20 cellular contexts compared by ENCODE assay signal in genomic region chr5:125140220-125140619, GRCh38.
"Had no signal": no experiment of that assay in that cellular context is flagged by ENCODE, and none has a peak within 500 bp of the region (broad histone marks: within the 10 kb centered on the region; RNA-seq: fewer than 3 reads in every experiment).

No MANE protein-coding gene starts in this region.

- H3K4me3 ChIP-seq: colonic mucosa, psoas muscle, right lobe of liver, spleen, testis, tibial nerve, upper lobe of right lung, vagina had no signal

- H3K27ac ChIP-seq: colonic mucosa, foreskin keratinocyte, psoas muscle, right lobe of liver, spleen, testis, upper lobe of right lung, vagina had no signal

- H3K36me3 ChIP-seq: colonic mucosa, right lobe of liver, spleen, tibial nerve, upper lobe of right lung, vagina had no signal

- H3K4me1 ChIP-seq: colonic mucosa, psoas muscle, right lobe of liver, spleen, testis, upper lobe of right lung had no signal

- DNase-seq: colonic mucosa; effector memory CD4-positive, alpha-beta T cell; foreskin keratinocyte; head of caudate nucleus; kidney glomerular epithelial cell; naive thymus-derived CD4-positive, alpha-beta T cell; nephron progenitor cell; psoas muscle; retina; right lobe of liver; spleen; stimulated activated CD4-positive, alpha-beta T cell treated with anti-CD3 and anti-CD28 coated beads, Interleukin-15, amount 100 ng/mL, for 24 hours; stimulated activated CD4-positive, alpha-beta T cell treated with anti-CD3 and anti-CD28 coated beads, Interleukin-1b, Interleukin-23, amount 100 ng/mL, for 48 hours; stimulated activated CD4-positive, alpha-beta T cell treated with anti-CD3 and anti-CD28 coated beads, Interleukin-4, amount 100 ng/mL, for 24 hours; testis; upper lobe of right lung had no signal

- H3K9me3 ChIP-seq: colonic mucosa, psoas muscle, right lobe of liver, spleen, testis, tibial nerve, upper lobe of right lung, vagina had no signal

- H3K27me3 ChIP-seq: colonic mucosa, foreskin keratinocyte, right lobe of liver, spleen, testis, tibial nerve, upper lobe of right lung, vagina had no signal

- ATAC-seq: esophagus mucosa; foreskin keratinocyte; naive thymus-derived CD4-positive, alpha-beta T cell; stimulated activated memory B cell treated with anti-CD40 and anti-IgM and Interleukin-4, amounts not matched to agents 10 μg/mL and 1 μg/mL and 100 μg/mL, for 72 hours; upper lobe of right lung had no signal
